ENCODE assay signal across 8 cellular contexts in the genomic region with DNA sequence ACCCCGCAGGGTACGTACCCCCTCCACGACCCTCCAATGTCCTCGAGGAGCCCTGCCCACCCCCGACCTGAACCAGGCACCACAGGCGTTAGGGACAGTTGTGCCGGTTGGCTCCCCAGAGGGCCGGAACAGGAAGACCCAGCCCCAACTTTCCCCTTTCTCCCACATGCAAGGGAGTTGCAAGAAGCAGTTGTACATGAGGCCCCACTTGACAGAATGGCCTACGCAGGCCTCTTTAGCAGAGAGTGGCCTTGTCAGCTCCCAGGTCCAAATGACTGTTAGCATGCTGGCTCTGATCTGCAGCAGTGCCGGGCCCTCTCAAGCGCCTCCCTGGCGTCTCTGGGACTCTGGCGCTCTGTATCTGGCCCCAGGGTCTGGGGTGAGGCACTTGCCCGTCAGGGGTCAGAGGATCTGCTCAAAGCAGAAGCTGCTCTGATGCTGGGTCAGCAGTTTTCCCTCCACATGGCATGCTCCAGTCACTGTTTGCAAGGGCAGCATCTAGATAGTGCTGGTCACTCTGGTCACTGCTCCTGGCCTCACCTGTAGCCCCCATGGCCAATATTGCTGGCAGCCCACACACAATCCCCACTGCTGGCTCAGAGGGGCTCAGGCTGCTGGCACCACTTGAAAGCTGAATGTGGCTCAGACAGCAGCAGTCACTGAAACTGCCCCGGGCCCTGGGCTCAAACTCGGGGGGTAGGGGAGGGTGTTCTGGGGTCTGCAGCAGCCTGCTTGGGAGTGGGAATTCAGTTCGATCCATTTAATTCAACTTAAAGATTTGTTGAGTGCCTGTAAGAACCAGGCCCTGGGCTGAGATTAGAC.
"Had no signal": no experiment of that assay in that cellular context is flagged by ENCODE, and none has a peak within 500 bp of the region (broad histone marks: within the 10 kb centered on the region; RNA-seq: fewer than 3 reads in every experiment).

No MANE protein-coding gene starts in this region.

- H3K27me3 ChIP-seq: ovary, transverse colon had no signal

- H3K36me3 ChIP-seq: ovary, transverse colon had no signal

- H3K9me3 ChIP-seq: ovary, transverse colon had no signal

- H3K4me3 ChIP-seq: ovary, transverse colon had no signal

- H3K27ac ChIP-seq: ovary had no signal

- H3K4me1 ChIP-seq: transverse colon had no signal

- DNase-seq: activated CD4-positive, alpha-beta T cell treated with anti-CD3 and anti-CD28 coated beads, Interleukin-2, amount 50 U/mL, for 1 hour; activated naive CD4-positive, alpha-beta T cell treated with anti-CD3 and anti-CD28 coated beads, Interleukin-2, amount 10 ng/mL, durations not matched to agents 7 days and 5 days; activated T-cell treated with anti-CD3 and anti-CD28 coated beads, Interleukin-2, amount 50 U/mL, for 1 hour; ovary; stimulated activated CD4-positive, alpha-beta T cell treated with anti-CD3 and anti-CD28 coated beads, Interleukin-2, amount 100 ng/mL, for 48 hours; transverse colon had no signal

- ATAC-seq: activated CD4-positive, CD25-positive, alpha-beta regulatory T cell treated with anti-CD3 and anti-CD28 coated beads, Interleukin-2, amount 50 U/mL, for 24 hours; stimulated activated memory B cell treated with anti-CD40 and anti-IgM and Interleukin-4, amounts not matched to agents 10 μg/mL and 1 μg/mL and 100 μg/mL, for 72 hours had no signal
